In the genomic region with DNA sequence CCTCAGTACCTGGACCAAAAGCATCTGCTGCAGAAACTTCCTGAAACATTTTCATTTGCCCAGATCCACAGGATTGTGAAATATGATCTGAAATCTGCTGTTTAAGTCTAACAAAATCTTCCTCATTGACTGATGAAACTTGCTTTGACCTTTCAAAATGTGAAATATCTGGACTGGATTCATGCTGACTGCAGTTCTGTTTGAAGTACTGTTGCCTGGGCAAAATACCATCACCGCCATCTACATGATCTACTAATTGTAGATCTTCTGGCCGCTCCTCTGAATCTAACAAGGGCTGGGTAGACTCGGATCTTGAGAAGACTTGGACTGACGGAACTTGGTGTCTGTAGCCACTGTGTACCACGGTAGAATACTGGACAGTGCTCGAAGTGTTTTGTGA, we compare ENCODE assay signal across 8 cellular contexts. TPM values are rescaled to one million over a fixed set of nuclear protein-coding genes. Genes with fewer than 3 reads are reported as not detected.
A peak's percentile ranks its signal among the peaks of the same experiment; 100 is the strongest.
DNase-seq lines count a peak whose midpoint lies in the region; ATAC-seq, FAIRE-seq and TF ChIP-seq lines count a peak whose summit lies in the region.
"Not testable (repeated sequence)": the region's sequence is repeated elsewhere in the genome, so short reads cannot be mapped to it uniquely, and the experiment has no call there.

No MANE protein-coding gene starts in this region.

- FAIRE-seq in HTR-8/SVneo (lab: Jason Lieb, UNC) (peak; percentile 62), H1 (lab: Jason Lieb, UNC) (peak; percentile 42)

- H3K36me3 ChIP-seq in H1 (ENCODE audit: control insufficient read depth in 2 of 4, insufficient read depth in 4 of 4, low read length in 3 of 4), result not testable (repeated sequence)
- peaks cover 0 to 88% of the 10 kb centered on the region in 2 donors for H3K36me3 ChIP-seq in left lung

- not testable (repeated sequence) for H3K9me3 ChIP-seq in CD4-positive, alpha-beta T cell (ENCODE audit: control insufficient read depth, low read length); H1 (ENCODE audit: insufficient read depth in 2 of 2, low read depth in 1 of 2, low read length in 1 of 2); left lung

- not testable (repeated sequence) for H3K27me3 ChIP-seq in CD4-positive, alpha-beta T cell (ENCODE audit: control insufficient read depth, insufficient read depth, low read length); H1 (replicated peaks in 1 of 4; ENCODE audit: control insufficient read depth in 3 of 4, extremely low read depth in 1 of 4, insufficient read depth in 3 of 4, low read length in 3 of 4); left lung

- TF ChIP-seq EP300 in H1 (IDR thresholded peaks at IDR 0.05; ENCODE audit: borderline replicate concordance in 1 of 2, low read depth in 2 of 2, low read length in 2 of 2), result not testable (repeated sequence)

- not testable (repeated sequence) for H3K18ac ChIP-seq in H1 (ENCODE audit: extremely low read depth, low read length)

- not testable (repeated sequence) for H3K27ac ChIP-seq in CD4-positive, alpha-beta T cell (ENCODE audit: low read depth, low read length); H1 (ENCODE audit: low read depth, low read length); left lung

- not testable (repeated sequence) for TF ChIP-seq RAD21 in H1 (IDR thresholded peaks at IDR 0.05 in 1 of 2, conservative IDR thresholded peaks at IDR 0.05 in 1 of 2; ENCODE audit: low read depth in 2 of 2, low read length in 2 of 2)

- CTCF ChIA-PET in CD4-positive, alpha-beta T cell (lab: Charles Lee), result interaction anchor here (0.6 kb wide), 1 partner anchor 213 kb away, joined by 3 read pairs; no protein-coding TSS in a partner anchor
- CTCF ChIA-PET in activated naive CD4-positive, alpha-beta T cell treated with anti-CD3 and anti-CD28 coated beads for 36 hours (lab: Charles Lee), result interaction anchor here (0.6 to 1.2 kb wide), 3 partner anchors 308 to 543 kb away, joined by 3 to 6 read pairs (median 3); no protein-coding TSS in a partner anchor
- CTCF ChIA-PET in H1 (lab: Charles Lee; ENCODE audit: partially characterized antibody), result not testable (repeated sequence)

- not testable (repeated sequence) for H3K4ac ChIP-seq in H1 (replicated peaks; ENCODE audit: insufficient read length, low read depth, low read length)

- peaks cover 74% of the 10 kb centered on the region for H3K4me1 Mint-ChIP-seq in CD4-positive, alpha-beta T cell (ENCODE audit: low read depth)
- not testable (repeated sequence) for H3K4me1 Mint-ChIP-seq in activated CD4-positive, alpha-beta T cell treated with anti-CD3 and anti-CD28 coated beads, Interleukin-2, amount 10 ng/mL, durations not matched to agents 24 days and 14 days; activated naive CD8-positive, alpha-beta T cell treated with anti-CD3 and anti-CD28 coated beads, Interleukin-2, amount 50 U/mL, for 24 hours; nephron progenitor cell
- H3K4me1 Mint-ChIP-seq in activated naive CD4-positive, alpha-beta T cell treated with anti-CD3 and anti-CD28 coated beads for 36 hours (ENCODE audit: low read depth), result peaks cover 38% of the 10 kb centered on the region

- H4K8ac ChIP-seq in H1 (ENCODE audit: extremely low read depth, insufficient read depth, low read length), result not testable (repeated sequence)

- H3K9ac ChIP-seq in H1 (replicated peaks in 1 of 4; ENCODE audit: extremely low read depth in 1 of 4, low read depth in 3 of 4, low read length in 3 of 4), result not testable (repeated sequence)

- TF ChIP-seq CTCF in CD4-positive, alpha-beta T cell (IDR thresholded peaks at IDR 0.05); H1 (IDR thresholded peaks at IDR 0.05; ENCODE audit: control extremely low read depth in 1 of 3, insufficient read depth in 1 of 3, low read depth in 1 of 3, low read length in 3 of 3); left lung (IDR thresholded peaks at IDR 0.05); nephron progenitor cell (IDR thresholded peaks at IDR 0.05): not testable (repeated sequence)

- H3K79me1 ChIP-seq in H1 (ENCODE audit: low read depth, low read length), result not testable (repeated sequence)

- not testable (repeated sequence) for H2BK5ac ChIP-seq in H1 (ENCODE audit: low read depth, low read length)

- H2BK12ac ChIP-seq in H1 (ENCODE audit: low read depth, low read length), result not testable (repeated sequence)

- H3K4me1 ChIP-seq in H1 (replicated peaks in 1 of 4; ENCODE audit: control insufficient read depth in 3 of 4, insufficient read depth in 4 of 4, low read length in 3 of 4); left lung: not testable (repeated sequence)

- ATAC-seq in CD4-positive, alpha-beta T cell (ENCODE audit: poor library complexity); activated naive CD8-positive, alpha-beta T cell treated with anti-CD3 and anti-CD28 coated beads, Interleukin-2, amount 50 U/mL, for 24 hours: not testable (repeated sequence)
- peak; percentile 17 for ATAC-seq in left lung

- not testable (repeated sequence) for H3K23ac ChIP-seq in H1 (ENCODE audit: insufficient read length)

- not testable (repeated sequence) for H2BK20ac ChIP-seq in H1 (ENCODE audit: low read length)

- H3K27ac Mint-ChIP-seq in CD4-positive, alpha-beta T cell, result peak overlapping the region; percentile 42
- peak overlapping the region; percentile 41 for H3K27ac Mint-ChIP-seq in activated CD4-positive, alpha-beta T cell treated with anti-CD3 and anti-CD28 coated beads, Interleukin-2, amount 10 ng/mL, durations not matched to agents 24 days and 14 days
- peak overlapping the region; percentile 76 for H3K27ac Mint-ChIP-seq in activated naive CD4-positive, alpha-beta T cell treated with anti-CD3 and anti-CD28 coated beads for 36 hours
- H3K27ac Mint-ChIP-seq in activated naive CD8-positive, alpha-beta T cell treated with anti-CD3 and anti-CD28 coated beads, Interleukin-2, amount 50 U/mL, for 24 hours, result peak overlapping the region; percentile 54
- H3K27ac Mint-ChIP-seq in nephron progenitor cell, result peak overlapping the region; percentile 61

- not testable (repeated sequence) for H3K27me3 Mint-ChIP-seq in CD4-positive, alpha-beta T cell; activated CD4-positive, alpha-beta T cell treated with anti-CD3 and anti-CD28 coated beads, Interleukin-2, amount 10 ng/mL, durations not matched to agents 24 days and 14 days; activated naive CD4-positive, alpha-beta T cell treated with anti-CD3 and anti-CD28 coated beads for 36 hours (ENCODE audit: low read depth); activated naive CD8-positive, alpha-beta T cell treated with anti-CD3 and anti-CD28 coated beads, Interleukin-2, amount 50 U/mL, for 24 hours; nephron progenitor cell (ENCODE audit: low read depth, poor library complexity)

- POLR2A ChIA-PET in CD4-positive, alpha-beta T cell (lab: Charles Lee), result interaction anchor here (0.8 kb wide), 1 partner anchor 168 kb away, joined by 3 read pairs; no protein-coding TSS in a partner anchor
- POLR2A ChIA-PET in H1 (lab: Charles Lee; ENCODE audit: partially characterized antibody), result not testable (repeated sequence)

- H4K20me1 ChIP-seq in H1 (replicated peaks in 1 of 2; ENCODE audit: control insufficient read depth in 1 of 2, insufficient read depth in 2 of 2, low read length in 2 of 2), result not testable (repeated sequence)

- peaks cover 100% of the 10 kb centered on the region for H3K36me3 Mint-ChIP-seq in CD4-positive, alpha-beta T cell (ENCODE audit: low read depth)
- peaks cover 56% of the 10 kb centered on the region for H3K36me3 Mint-ChIP-seq in activated CD4-positive, alpha-beta T cell treated with anti-CD3 and anti-CD28 coated beads, Interleukin-2, amount 10 ng/mL, durations not matched to agents 24 days and 14 days (ENCODE audit: low read depth)
- peaks cover 49% of the 10 kb centered on the region for H3K36me3 Mint-ChIP-seq in activated naive CD4-positive, alpha-beta T cell treated with anti-CD3 and anti-CD28 coated beads for 36 hours (ENCODE audit: low read depth)
- H3K36me3 Mint-ChIP-seq in activated naive CD8-positive, alpha-beta T cell treated with anti-CD3 and anti-CD28 coated beads, Interleukin-2, amount 50 U/mL, for 24 hours (ENCODE audit: low read depth), result peaks cover 50% of the 10 kb centered on the region
- peaks cover 35% of the 10 kb centered on the region for H3K36me3 Mint-ChIP-seq in nephron progenitor cell (ENCODE audit: low read depth)

- intact Hi-C loops in CD4-positive, alpha-beta T cell (cut with DNase I, micrococcal nuclease), result loop anchor here in 1 of 2 experiments (10.0 kb wide), 1 partner anchor 934 kb away; no protein-coding TSS in a partner anchor
- intact Hi-C loops in activated CD4-positive, alpha-beta T cell treated with anti-CD3 and anti-CD28 coated beads, Interleukin-2, amount 10 ng/mL, durations not matched to agents 24 days and 14 days (cut with micrococcal nuclease); activated naive CD4-positive, alpha-beta T cell treated with anti-CD3 and anti-CD28 coated beads for 36 hours (cut with micrococcal nuclease); left lung (cut with DNase I): not testable (repeated sequence)

- not testable (repeated sequence) for H3K14ac ChIP-seq in H1 (ENCODE audit: insufficient read length)

- TF ChIP-seq POLR2A in H1 (IDR thresholded peaks at IDR 0.05; ENCODE audit: control extremely low read depth in 1 of 2, low read depth in 2 of 2, low read length in 2 of 2), result not testable (repeated sequence)

- not testable (repeated sequence) for H4K5ac ChIP-seq in H1 (ENCODE audit: insufficient read length, low read depth, low read length)

- not testable (repeated sequence) for H2AK5ac ChIP-seq in H1 (ENCODE audit: low read depth, low read length)

- not testable (repeated sequence) for H3K9me3 Mint-ChIP-seq in CD4-positive, alpha-beta T cell; activated CD4-positive, alpha-beta T cell treated with anti-CD3 and anti-CD28 coated beads, Interleukin-2, amount 10 ng/mL, durations not matched to agents 24 days and 14 days; activated naive CD4-positive, alpha-beta T cell treated with anti-CD3 and anti-CD28 coated beads for 36 hours; activated naive CD8-positive, alpha-beta T cell treated with anti-CD3 and anti-CD28 coated beads, Interleukin-2, amount 50 U/mL, for 24 hours; nephron progenitor cell

- 80% methylated on average over 6 of the region's 6 CpGs; no CpG with 5 or more reads in 1 of the 2 experiments for WGBS in H1 (ENCODE audit: extremely low coverage in 1 of 2, insufficient coverage in 1 of 2, insufficient read length in 1 of 2, insufficient replicate concordance in 2 of 2, low coverage in 1 of 2, low lambda C conversion rate in 2 of 2, missing lambda C conversion rate in 1 of 2), 2 experiments

- not testable (repeated sequence) for H2AFZ ChIP-seq in H1 (ENCODE audit: low read length)

- not testable (repeated sequence) for H3K23me2 ChIP-seq in H1 (ENCODE audit: low read depth, low read length)

- H3K56ac ChIP-seq in H1 (replicated peaks; ENCODE audit: insufficient read length, low read depth, low read length), result not testable (repeated sequence)

- not testable (repeated sequence) for H4K91ac ChIP-seq in H1 (replicated peaks; ENCODE audit: insufficient read length, low read length)

- H2BK15ac ChIP-seq in H1 (ENCODE audit: low read length), result not testable (repeated sequence)

- not testable (repeated sequence) for DNase-seq in CD4-positive, alpha-beta T cell; HTR-8/SVneo (ENCODE audit: insufficient read length, low spot score); activated naive CD4-positive, alpha-beta T cell treated with anti-CD3 and anti-CD28 coated beads for 36 hours; activated naive CD8-positive, alpha-beta T cell treated with anti-CD3 and anti-CD28 coated beads, Interleukin-2, amount 50 U/mL, for 24 hours; H1 (ENCODE audit: low read depth in 1 of 2, low spot score in 2 of 2); left lung; nephron progenitor cell
- peak; percentile 51 for DNase-seq in activated CD4-positive, alpha-beta T cell treated with anti-CD3 and anti-CD28 coated beads, Interleukin-2, amount 10 ng/mL, durations not matched to agents 24 days and 14 days

- not testable (repeated sequence) for H3K4me2 ChIP-seq in H1 (ENCODE audit: insufficient read depth in 1 of 2, low read depth in 2 of 2, low read length in 2 of 2)

- H2BK120ac ChIP-seq in H1 (replicated peaks; ENCODE audit: low read depth, low read length), result not testable (repeated sequence)

- H3K4me3 Mint-ChIP-seq in CD4-positive, alpha-beta T cell; activated CD4-positive, alpha-beta T cell treated with anti-CD3 and anti-CD28 coated beads, Interleukin-2, amount 10 ng/mL, durations not matched to agents 24 days and 14 days; activated naive CD4-positive, alpha-beta T cell treated with anti-CD3 and anti-CD28 coated beads for 36 hours; activated naive CD8-positive, alpha-beta T cell treated with anti-CD3 and anti-CD28 coated beads, Interleukin-2, amount 50 U/mL, for 24 hours; nephron progenitor cell: not testable (repeated sequence)

- H3K4me3 ChIP-seq in H1 (ENCODE audit: extremely low read depth in 1 of 4, insufficient read depth in 2 of 4, low read depth in 3 of 4, low read length in 4 of 4); left lung: not testable (repeated sequence)

- not testable (repeated sequence) for H3K79me2 ChIP-seq in H1 (ENCODE audit: control insufficient read depth in 1 of 2, insufficient read depth in 2 of 2, low read length in 2 of 2)

RNA-seq across cellular contexts. Expression of a gene that starts 53.6 kb away (rescaled TPM):
- total RNA-seq in CD4-positive, alpha-beta T cell, result 100 to 1,000 TPM; 377 to 404 TPM
- total RNA-seq in activated CD4-positive, alpha-beta T cell treated with anti-CD3 and anti-CD28 coated beads, Interleukin-2, amount 10 ng/mL, durations not matched to agents 24 days and 14 days, result 65.1 and 68.2 TPM in 2 replicates
- total RNA-seq in activated naive CD4-positive, alpha-beta T cell treated with anti-CD3 and anti-CD28 coated beads for 36 hours, result 100 to 1,000 TPM in 1 of 2 experiments, 10 to 100 TPM in 1; 93.4 to 103 TPM
- 9.6 and 11.1 TPM in 2 replicates for total RNA-seq in H1 (2021; fragmentation: NEBNext Ultra II Directional; extraction: Animal tissue kit (Norgen Biotek cat#: 25700))
- 0.82 and 1.4 TPM in 2 replicates for polyA plus RNA-seq in H1 (2011; rRNA removed)
- polyA plus RNA-seq in H1 (2011; cell fraction: cytosol; rRNA removed), result 2.0 TPM
- 3.9 TPM for polyA plus RNA-seq in H1 (2011; cell fraction: nucleus; rRNA removed)
- 2.1 to 6.1 TPM (median 3.8 TPM) in 4 replicates for polyA plus RNA-seq in H1 (2012, experiment 1 of 2)
- 0.22 TPM for polyA plus RNA-seq in H1 (2012, experiment 2 of 2)
- 8.9 TPM for polyA plus RNA-seq in H1 (2013, experiment 1 of 2)
- polyA plus RNA-seq in H1 (2013, experiment 2 of 2), result 9.7 TPM
- 9.2 and 26.1 TPM in 2 replicates for polyA minus RNA-seq in H1 (2011; rRNA and poly(A)+ RNA removed)
- polyA minus RNA-seq in H1 (2011; cell fraction: cytosol; rRNA and poly(A)+ RNA removed), result 8.0 TPM
- polyA minus RNA-seq in H1 (2011; cell fraction: nucleus; rRNA and poly(A)+ RNA removed), result 20.2 TPM
- 100 to 1,000 TPM; 309 to 464 TPM for total RNA-seq in left lung
